ENCODE assay signal across 20 cellular contexts in genomic region chr4:41670982-41671381, GRCh38.
DNase-seq lines count a peak whose midpoint lies in the region; ATAC-seq and TF ChIP-seq lines count a peak whose summit lies in the region.
"Had no signal": no experiment of that assay in that cellular context is flagged by ENCODE, and none has a peak within 500 bp of the region (broad histone marks: within the 10 kb centered on the region; RNA-seq: fewer than 3 reads in every experiment).

No MANE protein-coding gene starts in this region.

- no peaks in the 10 kb centered on the region for H3K27me3 ChIP-seq in prostate gland (replicated peaks; ENCODE audit: insufficient read depth)
- no peaks in the 10 kb centered on the region for H3K27me3 ChIP-seq in vagina

- intact Hi-C loops in prostate gland (cut with DNase I): no loop called here
- intact Hi-C loops in vagina (cut with DNase I): no loop called here

- no peaks in the 10 kb centered on the region for H3K36me3 ChIP-seq in prostate gland
- H3K36me3 ChIP-seq in vagina: no peaks in the 10 kb centered on the region

- no peaks in the 10 kb centered on the region for H3K4me1 ChIP-seq in prostate gland (replicated peaks)
- H3K4me1 ChIP-seq in vagina: no peaks in the 10 kb centered on the region
- H3K4me1 ChIP-seq: Caco-2, HAP-1 had no signal

- no peak for TF ChIP-seq POLR2A in prostate gland (IDR thresholded peaks at IDR 0.05)
- no peak for TF ChIP-seq POLR2A in vagina (IDR thresholded peaks at IDR 0.05)

- H3K27ac ChIP-seq in VCaP (peak overlapping the region; percentile 66), prostate gland (no peak overlapping the region), vagina (no peak overlapping the region)
- H3K27ac ChIP-seq: RWPE1 had no signal

- no peak overlapping the region for H3K4me3 ChIP-seq in prostate gland
- H3K4me3 ChIP-seq in vagina: no peak overlapping the region
- H3K4me3 ChIP-seq: HAP-1 had no signal

- TF ChIP-seq CTCF in VCaP (conservative IDR thresholded peaks at IDR 0.05) (no peak), prostate gland (IDR thresholded peaks at IDR 0.05) (no peak), vagina (IDR thresholded peaks at IDR 0.05) (no peak)

- no peaks in the 10 kb centered on the region for H3K9me3 ChIP-seq in prostate gland
- no peaks in the 10 kb centered on the region for H3K9me3 ChIP-seq in vagina
- H3K9me3 ChIP-seq: Caco-2, HAP-1 had no signal

- ATAC-seq in left lobe of liver: peak; percentile 32
- ATAC-seq: CD8-positive, alpha-beta T cell; Panc1 had no signal

- DNase-seq in DMS53 (lab: John Stamatoyannopoulos, UW): peak; percentile 42
- peak; percentile 34 for DNase-seq in NCI-H1694 (lab: John Stamatoyannopoulos, UW)
- DNase-seq in left lobe of liver (ENCODE audit: low spot score): no peak
- DNase-seq in prostate gland (ENCODE audit: low spot score): no peak
- DNase-seq in NCI-H1092 (lab: John Stamatoyannopoulos, UW): no peak
- no peak for DNase-seq in vagina (ENCODE audit: extremely low spot score in 2 of 2)
- DNase-seq: Caco-2; CD8-positive, alpha-beta T cell; GF-D8; GOT3; HFFc6; NCI-H1436; NCI-H1930; NCI-H526; SHP77; T-helper 1 cell had no signal

Comparison
In these comparisons a context has a peak if more than half of its experiments do, and no peak if none do; other contexts are left out.
1. DNase-seq: peak in DMS53 (single experiment) and NCI-H1694 (single experiment); none in left lobe of liver (single experiment), prostate gland (single experiment), NCI-H1092 (single experiment) and vagina (0 of 2).